ENCODE assay signal across 16 cellular contexts in genomic region chr12:40988831-40989230, GRCh38.
"Had no signal": no experiment of that assay in that cellular context is flagged by ENCODE, and none has a peak within 500 bp of the region (broad histone marks: within the 10 kb centered on the region; RNA-seq: fewer than 3 reads in every experiment).

No MANE protein-coding gene starts in this region.

- H3K27me3 ChIP-seq: left lung, SJCRH30, spleen, tibial nerve, vagina had no signal

- H3K4me1 ChIP-seq: left lung, SJCRH30, spleen, vagina had no signal

- ATAC-seq: activated CD4-positive, CD25-positive, alpha-beta regulatory T cell treated with anti-CD3 and anti-CD28 coated beads, Interleukin-2, amount 50 U/mL, for 24 hours; left lung had no signal

- H3K4me3 ChIP-seq: left lung, SJCRH30, spleen, tibial nerve, vagina had no signal

- DNase-seq: activated CD8-positive, alpha-beta memory T cell treated with anti-CD3 and anti-CD28 coated beads for 24 hours; activated CD8-positive, alpha-beta memory T cell treated with anti-CD3 and anti-CD28 coated beads, Interleukin-2, amount 50 U/mL, for 48 hours; activated effector memory CD4-positive, alpha-beta T cell treated with anti-CD3 and anti-CD28 coated beads, Interleukin-2, amount 50 U/mL, for 16 hours; activated naive CD4-positive, alpha-beta T cell treated with anti-CD3 and anti-CD28 coated beads, Interleukin-2, amount 50 U/mL, for 16 hours; activated T-cell treated with anti-CD3 and anti-CD28 coated beads, Interleukin-2, amount 50 U/mL, for 48 hours; cortex of kidney; effector CD4-positive, alpha-beta T cell; left lung; SJCRH30; spleen; stimulated activated CD4-positive, alpha-beta T cell treated with anti-CD3 and anti-CD28 coated beads, Interleukin-4, amount 100 ng/mL, for 4 hours; stimulated activated naive CD4-positive, alpha-beta T cell; T1000 had no signal

- H3K9me3 ChIP-seq: SJCRH30, vagina had no signal

- H3K27ac ChIP-seq: left lung, SJCRH30, spleen, vagina had no signal

- H3K36me3 ChIP-seq: left lung, SJCRH30, spleen, vagina had no signal
